ENCODE assay signal across 1 cellular context in the genomic region with DNA sequence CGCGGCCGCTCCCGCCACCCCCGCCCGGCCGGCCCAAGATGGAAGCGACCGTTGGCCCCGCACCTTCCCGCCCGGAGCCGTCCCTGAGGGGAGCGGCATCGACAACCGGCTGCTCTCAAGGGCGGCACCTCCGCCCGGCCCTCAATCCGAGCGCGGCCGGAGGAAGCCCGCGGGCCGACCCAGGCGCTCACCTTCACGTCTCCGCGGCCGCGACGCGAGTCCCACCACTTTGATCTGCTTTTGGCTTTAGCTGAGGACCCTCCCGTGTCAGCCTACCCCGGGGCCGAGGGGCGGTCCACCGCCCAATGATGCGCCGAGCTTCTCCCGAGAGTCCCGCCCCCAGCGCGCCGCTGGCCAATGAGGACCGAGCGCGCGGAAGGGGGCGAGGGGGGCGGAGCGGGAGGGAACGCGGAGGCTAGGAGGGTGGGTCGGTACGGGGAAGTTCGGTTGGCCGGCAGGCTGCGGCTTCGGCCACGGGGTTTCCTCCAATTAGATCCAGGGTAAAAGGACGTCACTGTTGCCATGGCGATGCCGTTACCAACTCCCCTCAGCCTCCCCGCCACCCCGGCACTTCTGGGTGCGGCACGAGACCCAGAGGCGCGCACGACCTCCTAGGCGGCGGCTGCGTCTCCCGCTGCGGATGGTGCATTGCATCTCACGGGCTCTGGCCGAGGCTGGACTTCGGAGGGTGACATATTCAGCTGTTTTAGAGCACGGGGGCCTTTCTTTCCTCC.
TF ChIP-seq lines count a peak whose summit lies in the region.

YWHAQ (minus strand) TSS at position 248 of the 734 bp plus-strand sequence. CDS start 545 bp downstream, outside the sequence.

TF ChIP-seq in GM12878, 131 proteins besides CTCF, POLR2A, EP300 and RAD21 (continued from another document):
- TF ChIP-seq BCLAF1 (IDR thresholded peaks at IDR 0.05) (no peak), SIX5 (IDR thresholded peaks at IDR 0.05; ENCODE audit: low read depth, low read length, severe bottlenecking) (no peak), TCF7 (IDR thresholded peaks at IDR 0.05; ENCODE audit: borderline replicate concordance) (no peak; the same call in 1 of the 2 replicates), NRF1 (conservative IDR thresholded peaks at IDR 0.05; ENCODE audit: low read depth, low read length) (no peak), HDAC2 (IDR thresholded peaks at IDR 0.05) (no peak), BRCA1 (IDR thresholded peaks at IDR 0.05; ENCODE audit: low read depth, low read length) (no peak), ATF7 (IDR thresholded peaks at IDR 0.05; ENCODE audit: low read depth) (peak; percentile 31; the same call in 1 of the 2 replicates)
- TF ChIP-seq, protein P1, sequence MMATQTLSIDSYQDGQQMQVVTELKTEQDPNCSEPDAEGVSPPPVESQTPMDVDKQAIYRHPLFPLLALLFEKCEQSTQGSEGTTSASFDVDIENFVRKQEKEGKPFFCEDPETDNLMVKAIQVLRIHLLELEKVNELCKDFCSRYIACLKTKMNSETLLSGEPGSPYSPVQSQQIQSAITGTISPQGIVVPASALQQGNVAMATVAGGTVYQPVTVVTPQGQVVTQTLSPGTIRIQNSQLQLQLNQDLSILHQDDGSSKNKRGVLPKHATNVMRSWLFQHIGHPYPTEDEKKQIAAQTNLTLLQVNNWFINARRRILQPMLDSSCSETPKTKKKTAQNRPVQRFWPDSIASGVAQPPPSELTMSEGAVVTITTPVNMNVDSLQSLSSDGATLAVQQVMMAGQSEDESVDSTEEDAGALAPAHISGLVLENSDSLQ (IDR thresholded peaks at IDR 0.05) = peak; percentile 71
- TF ChIP-seq, protein P2, sequence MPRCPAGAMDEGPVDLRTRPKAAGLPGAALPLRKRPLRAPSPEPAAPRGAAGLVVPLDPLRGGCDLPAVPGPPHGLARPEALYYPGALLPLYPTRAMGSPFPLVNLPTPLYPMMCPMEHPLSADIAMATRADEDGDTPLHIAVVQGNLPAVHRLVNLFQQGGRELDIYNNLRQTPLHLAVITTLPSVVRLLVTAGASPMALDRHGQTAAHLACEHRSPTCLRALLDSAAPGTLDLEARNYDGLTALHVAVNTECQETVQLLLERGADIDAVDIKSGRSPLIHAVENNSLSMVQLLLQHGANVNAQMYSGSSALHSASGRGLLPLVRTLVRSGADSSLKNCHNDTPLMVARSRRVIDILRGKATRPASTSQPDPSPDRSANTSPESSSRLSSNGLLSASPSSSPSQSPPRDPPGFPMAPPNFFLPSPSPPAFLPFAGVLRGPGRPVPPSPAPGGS (IDR thresholded peaks at IDR 0.05; ENCODE audit: borderline replicate concordance, insufficient read depth, low read depth, low read length, poor library complexity, severe bottlenecking) = no peak
